Comparison of ENCODE assay signal across 8 cellular contexts in the genomic region with DNA sequence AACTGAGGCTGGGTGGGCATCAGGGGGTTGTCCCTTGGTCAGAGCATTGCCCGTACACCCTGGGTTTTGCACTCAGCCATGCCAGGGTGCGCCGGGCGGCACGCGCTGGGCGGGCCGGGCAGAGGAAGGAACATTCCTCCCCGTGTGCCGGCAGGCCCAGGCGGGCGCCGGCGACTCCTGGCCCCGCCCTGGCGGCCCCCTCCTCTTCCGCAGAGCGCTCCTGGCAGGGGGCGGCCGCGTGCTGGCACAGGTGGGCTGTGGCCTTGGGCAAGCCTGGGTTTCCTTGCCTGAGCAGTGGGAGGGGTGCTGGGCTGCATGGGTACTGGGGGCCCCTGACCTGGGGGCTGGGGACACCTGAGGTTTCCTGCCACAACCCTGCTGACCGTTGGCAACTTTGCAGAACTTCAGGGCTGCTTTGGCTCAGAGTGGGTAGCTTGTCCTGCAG.
A peak's percentile ranks its signal among the peaks of the same experiment; 100 is the strongest.
DNase-seq lines count a peak whose midpoint lies in the region; ATAC-seq lines count a peak whose summit lies in the region.

No MANE protein-coding gene starts in this region.

- peak overlapping the region; percentile 37 for H3K4me3 ChIP-seq in neuron (ENCODE audit: low read length)

- H3K4me1 ChIP-seq in neuron (ENCODE audit: insufficient read depth, low read length), result peaks cover 74% of the 10 kb centered on the region

- peaks cover 78% of the 10 kb centered on the region for H3K36me3 Mint-ChIP-seq in dendritic cell treated with granulocyte-macrophage colony-stimulating factor and Interleukin-4, amounts not matched to agents 40 ng/mL and 50 ng/mL, for 4 days (ENCODE audit: low read depth)

- DNase-seq in DMS153 (lab: John Stamatoyannopoulos, UW), result peak; percentile 86
- DNase-seq in NCI-H2196 (lab: John Stamatoyannopoulos, UW; ENCODE audit: unreplicated experiment), result peak; percentile 70
- no peak for DNase-seq in activated gamma-delta T cell treated with Interleukin-2 at 50 U/mL for 16 hours

- H3K27ac Mint-ChIP-seq in dendritic cell treated with granulocyte-macrophage colony-stimulating factor and Interleukin-4, amounts not matched to agents 40 ng/mL and 50 ng/mL, for 4 days, result peak overlapping the region; percentile 87

- intact Hi-C loops in dendritic cell treated with granulocyte-macrophage colony-stimulating factor and Interleukin-4, amounts not matched to agents 40 ng/mL and 50 ng/mL, for 4 days (cut with micrococcal nuclease), result loop anchor here (5.0 to 10.0 kb wide), 2 partner anchors 34 to 111 kb away; a partner anchor contains a TSS

- no peaks in the 10 kb centered on the region for H3K27me3 Mint-ChIP-seq in dendritic cell treated with granulocyte-macrophage colony-stimulating factor and Interleukin-4, amounts not matched to agents 40 ng/mL and 50 ng/mL, for 4 days

- no peaks in the 10 kb centered on the region for H3K9me3 ChIP-seq in neuron (ENCODE audit: low read length)

- no peaks in the 10 kb centered on the region for H3K9me3 Mint-ChIP-seq in dendritic cell treated with granulocyte-macrophage colony-stimulating factor and Interleukin-4, amounts not matched to agents 40 ng/mL and 50 ng/mL, for 4 days

- ATAC-seq in HG03354 (IDR thresholded peaks at IDR 0.05; ENCODE audit: poor library complexity, severe bottlenecking, unreplicated experiment) (no peak), GM19023 (IDR thresholded peaks at IDR 0.05; ENCODE audit: unreplicated experiment) (no peak), GM21528 (IDR thresholded peaks at IDR 0.05; ENCODE audit: low FRiP score, unreplicated experiment) (no peak)

- no peaks in the 10 kb centered on the region for H3K27me3 ChIP-seq in neuron (ENCODE audit: insufficient read depth, low read length)

- peak overlapping the region; percentile 100 for H3K4me3 Mint-ChIP-seq in dendritic cell treated with granulocyte-macrophage colony-stimulating factor and Interleukin-4, amounts not matched to agents 40 ng/mL and 50 ng/mL, for 4 days

- H3K36me3 ChIP-seq in neuron (ENCODE audit: insufficient read depth, low read length), result peaks cover 33% of the 10 kb centered on the region

- peaks cover 76% of the 10 kb centered on the region for H3K4me1 Mint-ChIP-seq in dendritic cell treated with granulocyte-macrophage colony-stimulating factor and Interleukin-4, amounts not matched to agents 40 ng/mL and 50 ng/mL, for 4 days (ENCODE audit: low read depth)

- no peak overlapping the region for H2AFZ ChIP-seq in neuron (ENCODE audit: low read depth, low read length)
